8 cellular contexts compared by ENCODE assay signal in genomic region chr1:121184290-121185127, GRCh38. TPM values are rescaled to one million over a fixed set of nuclear protein-coding genes. Genes with fewer than 3 reads are reported as not detected.
DNase-seq lines count a peak whose midpoint lies in the region; ATAC-seq and TF ChIP-seq lines count a peak whose summit lies in the region.
"Not testable (repeated sequence)": the region's sequence is repeated elsewhere in the genome, so short reads cannot be mapped to it uniquely, and the experiment has no call there.

Gene FAM72B (minus strand): TSS chr1:121184340. CDS start chr1:121183489, 851 bp downstream.
Gene SRGAP2C (plus strand): TSS chr1:121184975. CDS start chr1:121187447, 2,472 bp downstream.

- H3K36me3 ChIP-seq in psoas muscle (ENCODE audit: insufficient read depth in 1 of 2, low read depth in 1 of 2); vagina: not testable (repeated sequence)

- not testable (repeated sequence) for H3K4me1 ChIP-seq in psoas muscle, vagina

- not testable (repeated sequence) for H3K9me3 ChIP-seq in T-helper 17 cell (ENCODE audit: control insufficient read depth, low read length, poor library complexity, severe bottlenecking); psoas muscle; vagina

- ATAC-seq in GM18502 (IDR thresholded peaks at IDR 0.05; ENCODE audit: poor library complexity, unreplicated experiment): peak; percentile 85
- ATAC-seq in HG02943 (IDR thresholded peaks at IDR 0.05; ENCODE audit: low read depth, unreplicated experiment): peak; percentile 82
- peak; percentile 84 for ATAC-seq in T-helper 17 cell
- ATAC-seq in left ventricle myocardium superior: peak; percentile 90
- peak; percentile 89 to 94 (median 92) for ATAC-seq in psoas muscle

- 1% methylated on average over 23 to 39 of the region's 54 CpGs for WGBS in psoas muscle, 3 donors

- not testable (repeated sequence) for H3K27me3 ChIP-seq in psoas muscle (ENCODE audit: insufficient read depth in 3 of 3, low read length in 2 of 3); vagina

- not testable (repeated sequence) for TF ChIP-seq CTCF in psoas muscle (IDR thresholded peaks at IDR 0.05); vagina (IDR thresholded peaks at IDR 0.05)

- H3K27me3 Mint-ChIP-seq in T-helper 17 cell: not testable (repeated sequence)

- peak within 1 kb of the TSS; percentile 95 for H3K4me3 Mint-ChIP-seq in T-helper 17 cell

- peak in 1 of 2 donors; percentile 86 for TF ChIP-seq POLR2A in vagina (IDR thresholded peaks at IDR 0.05)

- DNase-seq in NCI-H187 treated with DMSO at 0.1 percent for 48 hours (lab: John Stamatoyannopoulos, UW) (peak; percentile 96), T-helper 17 cell (peak; percentile 71 to 88 (median 80)), amniotic epithelial cell (ENCODE audit: low read depth) (peak; percentile 100), left ventricle myocardium superior (peak; percentile 91), psoas muscle (peak; percentile 89 to 95), vagina (ENCODE audit: extremely low spot score in 2 of 2) (peak; percentile 97 to 100)

- peak within 1 kb of the TSS; percentile 74 for H3K27ac Mint-ChIP-seq in T-helper 17 cell

- not testable (repeated sequence) for H3K4me1 Mint-ChIP-seq in T-helper 17 cell

- H3K4me3 ChIP-seq in psoas muscle (peak within 1 kb of the TSS; percentile 57), vagina (peak within 1 kb of the TSS; percentile 38 to 40)

- not testable (repeated sequence) for H3K36me3 Mint-ChIP-seq in T-helper 17 cell (ENCODE audit: low read depth)

- not testable (repeated sequence) for H3K27ac ChIP-seq in psoas muscle
- peak within 1 kb of the TSS; percentile 27 for H3K27ac ChIP-seq in vagina

- intact Hi-C loops in left ventricle myocardium superior (cut with micrococcal nuclease); psoas muscle (cut with DNase I); vagina (cut with DNase I): not testable (repeated sequence)

RNA-seq across cellular contexts. Expression of gene FAM72B, which starts in this region (rescaled TPM):
- total RNA-seq in T-helper 17 cell (1 to 10 TPM in 1 of 2 donors, under 1 TPM in 1; 0.35 to 2.2 TPM), left ventricle myocardium superior (0.67 TPM), psoas muscle (under 1 TPM in 3 of 4 donors, not detected in 1; 0.14 to 0.99 (median 0.38) TPM), vagina (1.7 TPM)
- under 1 TPM in 2 of 3 donors, not detected in 1; 0.12 to 0.14 TPM for polyA plus RNA-seq in psoas muscle

RNA-seq across cellular contexts. Expression of gene SRGAP2C, which starts in this region (rescaled TPM):
- 10 to 100 TPM; 19.7 to 31.7 TPM for total RNA-seq in T-helper 17 cell
- 11.4 TPM for total RNA-seq in left ventricle myocardium superior
- 10 to 100 TPM in 1 of 4 donors, 1 to 10 TPM in 3; 3.7 to 12.0 (median 4.4) TPM for total RNA-seq in psoas muscle
- 1 to 10 TPM in 2 of 3 donors, under 1 TPM in 1; 0.72 to 1.2 (median 1.1) TPM for polyA plus RNA-seq in psoas muscle
- 23.8 TPM for total RNA-seq in vagina
